ENCODE assay signal across 8 cellular contexts in genomic region chr20:39181490-39181889, GRCh38.
"Had no signal": no experiment of that assay in that cellular context is flagged by ENCODE, and none has a peak within 500 bp of the region (broad histone marks: within the 10 kb centered on the region; RNA-seq: fewer than 3 reads in every experiment).

No MANE protein-coding gene starts in this region.

- FAIRE-seq: K562 had no signal

- H3K4me3 ChIP-seq: GM23338, HAP-1, K562 had no signal

- ATAC-seq: GM23338, HCT116, K562 had no signal

- H3K4me1 ChIP-seq: HAP-1 had no signal

- H3K36me3 ChIP-seq: HAP-1 had no signal

- H2AFZ ChIP-seq: GM23338 had no signal

- H3K4me2 ChIP-seq: GM23338 had no signal

- H3K9me3 ChIP-seq: HAP-1 had no signal

- DNase-seq: H7, HFFc6, IMR-90, KG1 had no signal
